Comparison of ENCODE assay signal across 12 cellular contexts in genomic region chr15:67185051-67185450, GRCh38.
A peak's percentile ranks its signal among the peaks of the same experiment; 100 is the strongest.
DNase-seq lines count a peak whose midpoint lies in the region; ATAC-seq, FAIRE-seq and TF ChIP-seq lines count a peak whose summit lies in the region.
"Had no signal": no experiment of that assay in that cellular context is flagged by ENCODE, and none has a peak within 500 bp of the region (broad histone marks: within the 10 kb centered on the region; RNA-seq: fewer than 3 reads in every experiment).

No MANE protein-coding gene starts in this region.

- no peak overlapping the region for H3K9ac ChIP-seq in fibroblast of lung (ENCODE audit: insufficient read depth, low read length)

- no peak for ATAC-seq in stimulated activated memory B cell treated with anti-CD40 and anti-IgM and Interleukin-4, amounts not matched to agents 10 μg/mL and 1 μg/mL and 100 μg/mL, for 72 hours

- H3K4me1 Mint-ChIP-seq in activated CD4-positive, alpha-beta T cell treated with anti-CD3 and anti-CD28 coated beads, Interleukin-2, amount 10 ng/mL, durations not matched to agents 24 days and 14 days: peaks cover 12% of the 10 kb centered on the region
- H3K4me1 Mint-ChIP-seq in IgD-negative memory B cell: no peaks in the 10 kb centered on the region
- H3K4me1 Mint-ChIP-seq in stimulated activated memory B cell treated with anti-CD40 and anti-IgM and Interleukin-4, amounts not matched to agents 10 μg/mL and 1 μg/mL and 100 μg/mL, for 72 hours: peaks cover 24% of the 10 kb centered on the region

- H3K4me2 ChIP-seq in fibroblast of lung (ENCODE audit: extremely low read depth, insufficient read depth, low read length): no peak overlapping the region

- no peaks in the 10 kb centered on the region for H3K9me3 Mint-ChIP-seq in activated CD4-positive, alpha-beta T cell treated with anti-CD3 and anti-CD28 coated beads, Interleukin-2, amount 10 ng/mL, durations not matched to agents 24 days and 14 days
- no peaks in the 10 kb centered on the region for H3K9me3 Mint-ChIP-seq in IgD-negative memory B cell
- no peaks in the 10 kb centered on the region for H3K9me3 Mint-ChIP-seq in stimulated activated memory B cell treated with anti-CD40 and anti-IgM and Interleukin-4, amounts not matched to agents 10 μg/mL and 1 μg/mL and 100 μg/mL, for 72 hours
- H3K9me3 Mint-ChIP-seq: T-helper 2 cell treated with Interferon-gamma antibody and Interleukin-4, amounts not matched to agents 5 μg/mL and 100 μg/mL, for 36 hours had no signal

- no peak overlapping the region for H3K4me3 Mint-ChIP-seq in activated CD4-positive, alpha-beta T cell treated with anti-CD3 and anti-CD28 coated beads, Interleukin-2, amount 10 ng/mL, durations not matched to agents 24 days and 14 days
- H3K4me3 Mint-ChIP-seq in IgD-negative memory B cell: no peak overlapping the region
- no peak overlapping the region for H3K4me3 Mint-ChIP-seq in stimulated activated memory B cell treated with anti-CD40 and anti-IgM and Interleukin-4, amounts not matched to agents 10 μg/mL and 1 μg/mL and 100 μg/mL, for 72 hours
- H3K4me3 Mint-ChIP-seq: T-helper 2 cell treated with Interferon-gamma antibody and Interleukin-4, amounts not matched to agents 5 μg/mL and 100 μg/mL, for 36 hours had no signal

- peak overlapping the region; percentile 67 for H3K27ac ChIP-seq in fibroblast of lung (ENCODE audit: insufficient read depth, low read length)

- no peak for DNase-seq in activated CD4-positive, alpha-beta T cell treated with anti-CD3 and anti-CD28 coated beads, Interleukin-2, amount 10 ng/mL, durations not matched to agents 24 days and 14 days
- no peak for DNase-seq in activated CD4-positive, alpha-beta T cell treated with anti-CD3 and anti-CD28 coated beads for 1 hour
- DNase-seq in fibroblast of lung (ENCODE audit: low read depth in 2 of 2) (no peak), D721Med (ENCODE audit: insufficient read length, low spot score) (no peak), HPDE6-E6E7 (ENCODE audit: extremely low spot score) (no peak), NCI-H1417 (lab: John Stamatoyannopoulos, UW) (no peak)
- DNase-seq: hippocampal formation, substantia nigra had no signal

- no peaks in the 10 kb centered on the region for H3K27me3 ChIP-seq in fibroblast of lung (ENCODE audit: control insufficient read depth, insufficient read depth, low read length)

- peaks cover 36% of the 10 kb centered on the region for H3K79me2 ChIP-seq in fibroblast of lung (ENCODE audit: control insufficient read depth, insufficient read depth, low read length)

- intact Hi-C loops in activated CD4-positive, alpha-beta T cell treated with anti-CD3 and anti-CD28 coated beads, Interleukin-2, amount 10 ng/mL, durations not matched to agents 24 days and 14 days (cut with micrococcal nuclease): no loop called here

- H3K4me3 ChIP-seq in fibroblast of lung (replicated peaks in 1 of 4; ENCODE audit: control extremely low read depth in 1 of 4, insufficient read depth in 1 of 4, low read depth in 3 of 4, low read length in 4 of 4): no peak overlapping the region

- peaks cover 60% of the 10 kb centered on the region for H3K36me3 ChIP-seq in fibroblast of lung (ENCODE audit: control insufficient read depth, insufficient read depth, low read length)

- H2AFZ ChIP-seq in fibroblast of lung (ENCODE audit: low read length): no peak overlapping the region

- no peaks in the 10 kb centered on the region for H3K27me3 Mint-ChIP-seq in activated CD4-positive, alpha-beta T cell treated with anti-CD3 and anti-CD28 coated beads, Interleukin-2, amount 10 ng/mL, durations not matched to agents 24 days and 14 days
- no peaks in the 10 kb centered on the region for H3K27me3 Mint-ChIP-seq in IgD-negative memory B cell
- H3K27me3 Mint-ChIP-seq in stimulated activated memory B cell treated with anti-CD40 and anti-IgM and Interleukin-4, amounts not matched to agents 10 μg/mL and 1 μg/mL and 100 μg/mL, for 72 hours: no peaks in the 10 kb centered on the region

- peak overlapping the region; percentile 73 for H3K27ac Mint-ChIP-seq in activated CD4-positive, alpha-beta T cell treated with anti-CD3 and anti-CD28 coated beads, Interleukin-2, amount 10 ng/mL, durations not matched to agents 24 days and 14 days
- peak overlapping the region in 2 of 3 donors; percentile 33 to 84 for H3K27ac Mint-ChIP-seq in IgD-negative memory B cell
- H3K27ac Mint-ChIP-seq in stimulated activated memory B cell treated with anti-CD40 and anti-IgM and Interleukin-4, amounts not matched to agents 10 μg/mL and 1 μg/mL and 100 μg/mL, for 72 hours: peak overlapping the region; percentile 77
- H3K27ac Mint-ChIP-seq: T-helper 2 cell treated with Interferon-gamma antibody and Interleukin-4, amounts not matched to agents 5 μg/mL and 100 μg/mL, for 36 hours had no signal

- no peaks in the 10 kb centered on the region for H4K20me1 ChIP-seq in fibroblast of lung (ENCODE audit: control insufficient read depth, extremely low read depth, insufficient read depth, low read length)

- FAIRE-seq in D721Med (lab: Jason Lieb, UNC): no peak
- FAIRE-seq: endometrium had no signal

- TF ChIP-seq CTCF in fibroblast of lung (conservative IDR thresholded peaks at IDR 0.05 in 1 of 2, IDR thresholded peaks at IDR 0.05 in 1 of 2; ENCODE audit: low read depth in 1 of 2, low read length in 2 of 2) (no peak), D721Med (IDR thresholded peaks at IDR 0.05; ENCODE audit: insufficient read depth, missing control alignments) (no peak)

- no peaks in the 10 kb centered on the region for H3K9me3 ChIP-seq in fibroblast of lung (ENCODE audit: control insufficient read depth, insufficient read depth, low read depth, low read length)

- H3K4me1 ChIP-seq in fibroblast of lung (ENCODE audit: control insufficient read depth, extremely low read depth, insufficient read depth, low read length): peaks cover 59% of the 10 kb centered on the region

- peaks cover 60% of the 10 kb centered on the region for H3K36me3 Mint-ChIP-seq in activated CD4-positive, alpha-beta T cell treated with anti-CD3 and anti-CD28 coated beads, Interleukin-2, amount 10 ng/mL, durations not matched to agents 24 days and 14 days (ENCODE audit: low read depth)
- H3K36me3 Mint-ChIP-seq in IgD-negative memory B cell: peaks cover 7% of the 10 kb centered on the region
- peaks cover 66% of the 10 kb centered on the region for H3K36me3 Mint-ChIP-seq in stimulated activated memory B cell treated with anti-CD40 and anti-IgM and Interleukin-4, amounts not matched to agents 10 μg/mL and 1 μg/mL and 100 μg/mL, for 72 hours
